ENCODE assay signal across 16 cellular contexts in the genomic region with DNA sequence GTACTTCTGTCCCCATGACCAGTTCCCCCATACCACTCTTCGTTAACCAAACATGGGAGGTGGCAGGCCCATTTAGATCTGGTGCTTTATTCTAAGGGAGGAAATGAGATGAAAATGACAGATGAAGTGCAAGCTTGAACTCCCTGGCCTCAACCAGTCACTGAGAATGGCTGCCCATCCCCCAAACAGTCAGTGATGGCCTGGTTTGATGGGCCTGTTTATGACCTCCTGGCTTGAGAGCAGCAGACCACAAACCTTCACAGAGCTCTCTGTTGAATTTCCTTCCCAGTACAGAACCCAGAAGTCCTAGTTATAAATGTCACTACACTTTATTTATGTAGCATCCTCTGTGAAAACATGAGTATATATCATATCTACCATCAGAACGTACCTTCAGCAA. TPM values are rescaled to one million over a fixed set of nuclear protein-coding genes. Genes with fewer than 3 reads are reported as not detected.
DNase-seq lines count a peak whose midpoint lies in the region; ATAC-seq, FAIRE-seq and TF ChIP-seq lines count a peak whose summit lies in the region.
"Had no signal": no experiment of that assay in that cellular context is flagged by ENCODE, and none has a peak within 500 bp of the region (broad histone marks: within the 10 kb centered on the region; RNA-seq: fewer than 3 reads in every experiment).

No MANE protein-coding gene starts in this region.

- H3K36me3 ChIP-seq in BLaER1 treated with 17β-estradiol and CSF1 and Interleukin-3, amounts not matched to agents 10 nM and 100 nM, result no peaks in the 10 kb centered on the region; a peak in 2 of 22 replicates
- no peaks in the 10 kb centered on the region for H3K36me3 ChIP-seq in parathyroid adenoma (ENCODE audit: control insufficient read depth, insufficient read depth, low read length)

- TF ChIP-seq CTCF in brain (conservative IDR thresholded peaks at IDR 0.05), result no peak
- no peak for TF ChIP-seq CTCF in parathyroid adenoma (IDR thresholded peaks at IDR 0.05)

- DNase-seq in OCI-M1 (lab: John Stamatoyannopoulos, UW) (peak; percentile 59), GM19239 (ENCODE audit: insufficient read length, low spot score) (no peak), AG20443 (ENCODE audit: low spot score) (no peak)
- DNase-seq: activated T-cell treated with anti-CD3 and anti-CD28 coated beads, Interleukin-2, amount 50 U/mL, for 48 hours; dorsolateral prefrontal cortex; foreskin melanocyte; KBM-7; kidney glomerular epithelial cell; NCI-H1105 treated with DMSO at 0.1 percent for 48 hours; NCI-H2107; NCI-H510A had no signal

- H3K4me3 ChIP-seq in BLaER1 treated with 17β-estradiol and CSF1 and Interleukin-3, amounts not matched to agents 10 nM and 100 nM, result no peak overlapping the region
- no peak overlapping the region for H3K4me3 ChIP-seq in parathyroid adenoma (ENCODE audit: low read depth, low read length)
- H3K4me3 ChIP-seq: dorsolateral prefrontal cortex had no signal

- no peaks in the 10 kb centered on the region for H3K36me3 Mint-ChIP-seq in brain

- peak overlapping the region; percentile 12 to 85 (median 40); a peak in 20 of 22 replicates for H3K4me2 ChIP-seq in BLaER1 treated with 17β-estradiol and CSF1 and Interleukin-3, amounts not matched to agents 10 nM and 100 nM
- H3K4me2 ChIP-seq in parathyroid adenoma (ENCODE audit: low read length), result no peak overlapping the region

- H3K9me3 Mint-ChIP-seq in brain, result no peaks in the 10 kb centered on the region

- no peak overlapping the region for H3K27ac ChIP-seq in BLaER1 treated with 17β-estradiol and CSF1 and Interleukin-3, amounts not matched to agents 10 nM and 100 nM
- peak overlapping the region; percentile 11 for H3K27ac ChIP-seq in parathyroid adenoma

- H3K9me3 ChIP-seq in BLaER1 treated with 17β-estradiol and CSF1 and Interleukin-3, amounts not matched to agents 10 nM and 100 nM (replicated peaks in 1 of 11), result peaks cover 0 to 10% (median 0%) of the 10 kb centered on the region in 11 experiments; a peak in 1 of 22 replicates
- H3K9me3 ChIP-seq in parathyroid adenoma (ENCODE audit: control insufficient read depth, low read length), result no peaks in the 10 kb centered on the region

- H3K4me1 Mint-ChIP-seq in brain, result peaks cover 40% of the 10 kb centered on the region

- H3K27me3 Mint-ChIP-seq in brain, result peaks cover 12% of the 10 kb centered on the region

- peaks cover 0 to 100% (median 0%) of the 10 kb centered on the region in 11 experiments; a peak in 2 of 22 replicates for H4K20me1 ChIP-seq in BLaER1 treated with 17β-estradiol and CSF1 and Interleukin-3, amounts not matched to agents 10 nM and 100 nM

- H2AFZ ChIP-seq in parathyroid adenoma, result no peak overlapping the region

- no peak overlapping the region for H3K9ac ChIP-seq in BLaER1 treated with 17β-estradiol and CSF1 and Interleukin-3, amounts not matched to agents 10 nM and 100 nM
- no peak overlapping the region for H3K9ac ChIP-seq in parathyroid adenoma

- ATAC-seq in GM18511 (IDR thresholded peaks at IDR 0.05; ENCODE audit: unreplicated experiment) (no peak), GM18502 (IDR thresholded peaks at IDR 0.05; ENCODE audit: poor library complexity, unreplicated experiment) (no peak)

- peaks cover 63% of the 10 kb centered on the region for H3K79me2 ChIP-seq in parathyroid adenoma

- FAIRE-seq in GM19239 (lab: Jason Lieb, UNC), result no peak

- peak overlapping the region in 3 of 5 experiments; percentile 39 to 79 (median 44) for H3K27ac Mint-ChIP-seq in brain

- peaks cover 39 to 81% (median 49%) of the 10 kb centered on the region in 10 experiments for H3K4me1 ChIP-seq in BLaER1 treated with 17β-estradiol and CSF1 and Interleukin-3, amounts not matched to agents 10 nM and 100 nM
- peaks cover 75% of the 10 kb centered on the region for H3K4me1 ChIP-seq in parathyroid adenoma

- no peak overlapping the region for H3K4me3 Mint-ChIP-seq in brain

- H3K27me3 ChIP-seq in BLaER1 treated with 17β-estradiol and CSF1 and Interleukin-3, amounts not matched to agents 10 nM and 100 nM, result no peaks in the 10 kb centered on the region
- no peaks in the 10 kb centered on the region for H3K27me3 ChIP-seq in parathyroid adenoma (ENCODE audit: control insufficient read depth, insufficient read depth, low read length)

RNA-seq across cellular contexts. Expression of gene EPAS1, which starts 31.1 kb away (rescaled TPM):
- polyA plus RNA-seq in brain (ENCODE audit: insufficient read depth, low read depth, low replicate concordance), result 80.4 TPM
